Comparison of ENCODE assay signal across 1 cellular context in genomic region chr16:73010150-73010676, GRCh38.
A peak's percentile ranks its signal among the peaks of the same experiment; 100 is the strongest.
TF ChIP-seq lines count a peak whose summit lies in the region.

No MANE protein-coding gene starts in this region.

TF ChIP-seq in HepG2, 621 proteins besides CTCF, POLR2A, EP300 and RAD21 (continued from another document):
- no peak for TF ChIP-seq ZNF513 (CRISPR knock-in tag; conservative IDR thresholded peaks at IDR 0.05)
- TF ChIP-seq MED1 (CRISPR knock-in tag; IDR thresholded peaks at IDR 0.05), result no peak
- no peak for TF ChIP-seq ZNF329 (CRISPR knock-in tag; IDR thresholded peaks at IDR 0.05; ENCODE audit: low read depth)
- TF ChIP-seq GMEB2 (CRISPR knock-in tag; IDR thresholded peaks at IDR 0.05; ENCODE audit: low read depth), result no peak
- TF ChIP-seq PITX1 (CRISPR knock-in tag; IDR thresholded peaks at IDR 0.05), result 0 out of 2 replicates have a peak, but pooled peaks have one; percentile 18
- no peak for TF ChIP-seq ZNF260 (CRISPR knock-in tag; IDR thresholded peaks at IDR 0.05; ENCODE audit: borderline replicate concordance, low read depth)
- no peak for TF ChIP-seq GATA4 (IDR thresholded peaks at IDR 0.05; ENCODE audit: borderline replicate concordance, low read depth)
- TF ChIP-seq GATAD1 (CRISPR knock-in tag; IDR thresholded peaks at IDR 0.05), result no peak
- TF ChIP-seq ZNF687 (CRISPR knock-in tag; IDR thresholded peaks at IDR 0.05), result peak; percentile 33; the same call in 1 of the 2 replicates
- TF ChIP-seq EED (CRISPR knock-in tag; IDR thresholded peaks at IDR 0.05), result no peak
- TF ChIP-seq ATAD3A (CRISPR knock-in tag; IDR thresholded peaks at IDR 0.05), result no peak
- no peak for TF ChIP-seq ZNF367 (CRISPR knock-in tag; IDR thresholded peaks at IDR 0.05; ENCODE audit: borderline replicate concordance)
- peak; percentile 84 for TF ChIP-seq ZBTB38 (CRISPR knock-in tag; IDR thresholded peaks at IDR 0.05)
- TF ChIP-seq HNF4A (CRISPR knock-in tag; IDR thresholded peaks at IDR 0.05), result peak; percentile 34; the same call in 1 of the 2 replicates
- TF ChIP-seq AKNA (CRISPR knock-in tag; IDR thresholded peaks at IDR 0.05; ENCODE audit: borderline replicate concordance), result no peak
